8 cellular contexts compared by ENCODE assay signal in the genomic region with DNA sequence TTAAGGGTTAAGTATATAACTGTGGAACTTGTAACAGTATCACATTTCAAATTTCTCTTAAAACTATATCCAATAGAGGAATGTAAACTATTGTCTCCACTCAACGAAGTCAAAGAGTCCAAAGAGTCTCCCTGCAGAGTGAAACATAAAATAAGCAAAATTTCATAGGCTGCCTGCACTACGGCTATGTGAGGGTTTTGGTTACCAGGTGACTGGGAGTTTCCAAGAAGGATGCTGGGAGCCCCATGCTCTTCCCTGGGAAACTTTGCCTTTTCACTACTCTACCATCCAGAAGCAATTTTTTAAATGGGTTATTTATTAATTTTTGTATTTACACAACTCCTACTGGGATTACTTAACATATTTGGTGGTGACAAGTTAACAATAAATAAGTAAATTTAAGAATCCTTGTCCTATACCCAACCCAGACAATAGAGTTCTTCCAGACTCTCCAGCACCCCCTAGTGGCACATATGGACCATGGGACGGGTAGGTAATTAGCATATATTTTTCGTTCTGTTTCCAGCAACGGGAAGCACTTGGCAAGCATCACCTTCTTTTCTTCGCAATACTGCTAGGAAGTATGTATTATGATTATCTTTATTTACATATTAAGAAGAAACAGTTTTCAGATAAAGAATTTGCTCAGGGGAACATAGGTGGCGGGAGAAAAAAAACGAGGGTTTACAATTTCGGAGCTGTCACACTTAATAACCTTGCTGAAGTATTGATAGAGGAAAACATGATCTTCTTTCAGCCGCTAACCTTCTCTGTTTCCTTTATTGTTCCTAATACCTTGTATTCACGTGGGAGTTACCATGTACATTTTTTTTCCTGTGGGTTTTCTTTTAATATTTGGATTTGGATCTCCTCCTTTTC. TPM values are rescaled to one million over a fixed set of nuclear protein-coding genes. Genes with fewer than 3 reads are reported as not detected.
DNase-seq lines count a peak whose midpoint lies in the region; ATAC-seq, FAIRE-seq and TF ChIP-seq lines count a peak whose summit lies in the region.

No MANE protein-coding gene starts in this region.

- H3K4me3 ChIP-seq in HCT116 (replicated peaks in 1 of 2; ENCODE audit: low read depth in 1 of 2, low read length in 2 of 2) (no peak overlapping the region), WI38 (ENCODE audit: low read depth, low read length) (no peak overlapping the region), epithelial cell of proximal tubule (ENCODE audit: low read depth, low read length) (no peak overlapping the region)

- peak; percentile 43 for TF ChIP-seq RAD21 in HCT116 (IDR thresholded peaks at IDR 0.05; ENCODE audit: low read depth)

- H3K27ac ChIP-seq in HCT116 (ENCODE audit: low read depth, low read length): no peak overlapping the region

- H3K9me3 Mint-ChIP-seq in activated CD8-positive, alpha-beta memory T cell treated with anti-CD3 and anti-CD28 coated beads, Interleukin-2, amount 10 ng/mL, durations not matched to agents 7 days and 5 days (ENCODE audit: low read depth): no peaks in the 10 kb centered on the region
- no peaks in the 10 kb centered on the region for H3K9me3 Mint-ChIP-seq in nephron

- H3K27me3 ChIP-seq in HCT116 (ENCODE audit: insufficient read depth, low read length): no peaks in the 10 kb centered on the region

- no peak overlapping the region for H3K9ac ChIP-seq in HCT116 (ENCODE audit: low read length)

- H3K9me3 ChIP-seq in HCT116 (ENCODE audit: control insufficient read depth in 1 of 2, insufficient read depth in 1 of 2, low read depth in 1 of 2, low read length in 2 of 2): no peaks in the 10 kb centered on the region

- H3K9me2 ChIP-seq in HCT116 (ENCODE audit: insufficient read depth): no peaks in the 10 kb centered on the region

- TF ChIP-seq POLR2A in HCT116 (IDR thresholded peaks at IDR 0.05; ENCODE audit: borderline replicate concordance, extremely low read depth, insufficient read depth, insufficient read length): no peak

- no peaks in the 10 kb centered on the region for H3K79me2 ChIP-seq in HCT116 (ENCODE audit: insufficient read depth, low read length)

- ATAC-seq in activated CD8-positive, alpha-beta memory T cell treated with anti-CD3 and anti-CD28 coated beads, Interleukin-2, amount 10 ng/mL, durations not matched to agents 7 days and 5 days: no peak
- peak; percentile 72 for ATAC-seq in HCT116

- H3K4me2 ChIP-seq in HCT116 (ENCODE audit: low read length): no peak overlapping the region

- H4K20me1 ChIP-seq in HCT116 (ENCODE audit: insufficient read depth): no peaks in the 10 kb centered on the region

- no peaks in the 10 kb centered on the region for H3K36me3 Mint-ChIP-seq in activated CD8-positive, alpha-beta memory T cell treated with anti-CD3 and anti-CD28 coated beads, Interleukin-2, amount 10 ng/mL, durations not matched to agents 7 days and 5 days
- no peaks in the 10 kb centered on the region for H3K36me3 Mint-ChIP-seq in nephron (ENCODE audit: low read depth)

- POLR2A ChIA-PET in HCT116 (lab: Charles Lee): no interaction called here

- intact Hi-C loops in HCT116 (cut with micrococcal nuclease): no loop called here

- H3K27me3 Mint-ChIP-seq in activated CD8-positive, alpha-beta memory T cell treated with anti-CD3 and anti-CD28 coated beads, Interleukin-2, amount 10 ng/mL, durations not matched to agents 7 days and 5 days: peaks cover 2% of the 10 kb centered on the region
- no peaks in the 10 kb centered on the region for H3K27me3 Mint-ChIP-seq in nephron (ENCODE audit: low read depth)

- no peak overlapping the region for H2AFZ ChIP-seq in HCT116 (ENCODE audit: low read depth, low read length, poor library complexity, severe bottlenecking)

- DNase-seq in activated CD8-positive, alpha-beta memory T cell treated with anti-CD3 and anti-CD28 coated beads, Interleukin-2, amount 10 ng/mL, durations not matched to agents 7 days and 5 days: peak; percentile 45
- DNase-seq in activated CD8-positive, alpha-beta memory T cell treated with anti-CD3 and anti-CD28 coated beads for 24 hours: no peak
- DNase-seq in HCT116 (ENCODE audit: low read depth, low spot score) (peak; percentile 24), NCI-H1694 (lab: John Stamatoyannopoulos, UW) (peak; percentile 54), epithelial cell of proximal tubule (ENCODE audit: low read depth) (no peak), urothelium cell line (ENCODE audit: low spot score) (peak; percentile 62)

- no TSS peak for BruUV-seq in HCT116 (replicated peaks; lab: Mats Ljungman, UMichigan)

- no peak overlapping the region for H3K4me3 Mint-ChIP-seq in activated CD8-positive, alpha-beta memory T cell treated with anti-CD3 and anti-CD28 coated beads, Interleukin-2, amount 10 ng/mL, durations not matched to agents 7 days and 5 days
- no peak overlapping the region for H3K4me3 Mint-ChIP-seq in nephron

- RAD21 ChIA-PET in HCT116 (lab: Charles Lee; ENCODE audit: low non-redundant PET in 1 of 2, low total read pairs in 2 of 2, uncharacterized antibody in 2 of 2, unreplicated experiment in 2 of 2): no interaction called here

- no peak for FAIRE-seq in urothelium cell line (lab: Jason Lieb, UNC)

- TF ChIP-seq CTCF in HCT116 (IDR thresholded peaks at IDR 0.05 in 2 of 3, conservative IDR thresholded peaks at IDR 0.05 in 1 of 3; ENCODE audit: borderline replicate concordance in 1 of 3, insufficient read depth in 1 of 3, low read depth in 2 of 3, low read length in 2 of 3): peak; percentile 23 to 77 (median 71); a peak in 5 of 6 replicates
- TF ChIP-seq CTCF in WI38 (IDR thresholded peaks at IDR 0.05; ENCODE audit: low read depth, low read length): peak; percentile 77
- peak; percentile 96 for TF ChIP-seq CTCF in epithelial cell of proximal tubule (conservative IDR thresholded peaks at IDR 0.05; ENCODE audit: low read depth, low read length)
- TF ChIP-seq CTCF in nephron (IDR thresholded peaks at IDR 0.05; ENCODE audit: unreplicated experiment in 3 of 3): peak; percentile 57 to 63 (median 57)

- H3K36me3 ChIP-seq in HCT116 (ENCODE audit: control insufficient read depth in 1 of 2, insufficient read depth in 2 of 2, low read length in 2 of 2): no peaks in the 10 kb centered on the region

- H3K27ac Mint-ChIP-seq in activated CD8-positive, alpha-beta memory T cell treated with anti-CD3 and anti-CD28 coated beads, Interleukin-2, amount 10 ng/mL, durations not matched to agents 7 days and 5 days: no peak overlapping the region
- peak overlapping the region in 2 of 3 experiments; percentile 23 to 74 for H3K27ac Mint-ChIP-seq in nephron

- CTCF ChIA-PET in activated CD8-positive, alpha-beta memory T cell treated with anti-CD3 and anti-CD28 coated beads, Interleukin-2, amount 10 ng/mL, durations not matched to agents 7 days and 5 days (lab: Charles Lee): interaction anchor here (1.0 kb wide), 1 partner anchor 9 kb away, joined by 5 read pairs; no protein-coding TSS in a partner anchor
- CTCF ChIA-PET in HCT116 (lab: Charles Lee): interaction anchor here (0.6 to 1.3 kb wide), 2 partner anchors 21 to 60 kb away, joined by 3 read pairs; no protein-coding TSS in a partner anchor

- no peaks in the 10 kb centered on the region for H3K4me1 Mint-ChIP-seq in activated CD8-positive, alpha-beta memory T cell treated with anti-CD3 and anti-CD28 coated beads, Interleukin-2, amount 10 ng/mL, durations not matched to agents 7 days and 5 days
- peaks cover 26% of the 10 kb centered on the region for H3K4me1 Mint-ChIP-seq in nephron

- no peaks in the 10 kb centered on the region for H3K4me1 ChIP-seq in HCT116 (ENCODE audit: control insufficient read depth in 1 of 2, insufficient read depth in 2 of 2, low read length in 2 of 2)

TF ChIP-seq in HCT116, 20 proteins besides CTCF, POLR2A, EP300 and RAD21 (continues in another document):
- TF ChIP-seq TCF7L2 (IDR thresholded peaks at IDR 0.05; ENCODE audit: borderline replicate concordance, extremely low read depth, insufficient read depth, insufficient read length) (no peak), CEBPB (IDR thresholded peaks at IDR 0.05; ENCODE audit: low read depth) (no peak), FOSL1 (IDR thresholded peaks at IDR 0.05; ENCODE audit: low read depth) (no peak), CBX3 (IDR thresholded peaks at IDR 0.05; ENCODE audit: low read depth) (no peak), YY1 (IDR thresholded peaks at IDR 0.05; ENCODE audit: extremely low read depth, insufficient replicate concordance, low read depth, low read length) (no peak), EZH2 (IDR thresholded peaks at IDR 0.05) (no peak), ZNF274 (IDR thresholded peaks at IDR 0.05; ENCODE audit: low read depth, low read length) (no peak), SRF (IDR thresholded peaks at IDR 0.05; ENCODE audit: low read depth) (no peak), EGR1 (IDR thresholded peaks at IDR 0.05; ENCODE audit: low read depth) (no peak), EZH2phosphoT487 (IDR thresholded peaks at IDR 0.05; ENCODE audit: borderline replicate concordance) (no peak), ELF1 (IDR thresholded peaks at IDR 0.05; ENCODE audit: borderline replicate concordance, low read depth) (no peak)
- TF ChIP-seq, protein P1, sequence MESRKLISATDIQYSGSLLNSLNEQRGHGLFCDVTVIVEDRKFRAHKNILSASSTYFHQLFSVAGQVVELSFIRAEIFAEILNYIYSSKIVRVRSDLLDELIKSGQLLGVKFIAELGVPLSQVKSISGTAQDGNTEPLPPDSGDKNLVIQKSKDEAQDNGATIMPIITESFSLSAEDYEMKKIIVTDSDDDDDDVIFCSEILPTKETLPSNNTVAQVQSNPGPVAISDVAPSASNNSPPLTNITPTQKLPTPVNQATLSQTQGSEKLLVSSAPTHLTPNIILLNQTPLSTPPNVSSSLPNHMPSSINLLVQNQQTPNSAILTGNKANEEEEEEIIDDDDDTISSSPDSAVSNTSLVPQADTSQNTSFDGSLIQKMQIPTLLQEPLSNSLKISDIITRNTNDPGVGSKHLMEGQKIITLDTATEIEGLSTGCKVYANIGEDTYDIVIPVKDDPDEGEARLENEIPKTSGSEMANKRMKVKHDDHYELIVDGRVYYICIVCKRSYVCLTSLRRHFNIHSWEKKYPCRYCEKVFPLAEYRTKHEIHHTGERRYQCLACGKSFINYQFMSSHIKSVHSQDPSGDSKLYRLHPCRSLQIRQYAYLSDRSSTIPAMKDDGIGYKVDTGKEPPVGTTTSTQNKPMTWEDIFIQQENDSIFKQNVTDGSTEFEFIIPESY (IDR thresholded peaks at IDR 0.05; ENCODE audit: extremely low read depth, insufficient replicate concordance, low read length): no peak

RNA-seq across cellular contexts. Expression of a gene that starts 3.5 kb away (rescaled TPM):
- total RNA-seq in activated CD8-positive, alpha-beta memory T cell treated with anti-CD3 and anti-CD28 coated beads, Interleukin-2, amount 10 ng/mL, durations not matched to agents 7 days and 5 days: not detected
- total RNA-seq in HCT116 (2021; ENCODE audit: unreplicated experiment) (0.30 TPM), epithelial cell of proximal tubule (not detected in 2 replicates)
- polyA plus RNA-seq in HCT116 (2012): not detected in 2 replicates

RNA-seq across cellular contexts. Expression of a gene that starts 59.7 kb away (rescaled TPM):
- not detected for total RNA-seq in activated CD8-positive, alpha-beta memory T cell treated with anti-CD3 and anti-CD28 coated beads, Interleukin-2, amount 10 ng/mL, durations not matched to agents 7 days and 5 days
- total RNA-seq in HCT116 (2021; ENCODE audit: unreplicated experiment) (not detected), epithelial cell of proximal tubule (not detected in 2 replicates)
- polyA plus RNA-seq in HCT116 (2012): 0.03 TPM in 1 of 2 replicates, not detected in the other

Comparison
In these comparisons a context has a peak if more than half of its experiments do, and no peak if none do; other contexts are left out.
1. DNase-seq: peak in activated CD8-positive, alpha-beta memory T cell treated with anti-CD3 and anti-CD28 coated beads, Interleukin-2, amount 10 ng/mL, durations not matched to agents 7 days and 5 days (single experiment), HCT116 (single experiment), NCI-H1694 (single experiment) and urothelium cell line (single experiment); none in activated CD8-positive, alpha-beta memory T cell treated with anti-CD3 and anti-CD28 coated beads for 24 hours (single experiment) and epithelial cell of proximal tubule (single experiment).
2. Peak in every context shown above with its lines, with median percentiles within 50 percentile points of each other: CTCF ChIP-seq.